In genomic region chr11:1530686-1531256, GRCh38 we compare ENCODE assay signal across 1 cellular context.
TF ChIP-seq lines count a peak whose summit lies in the region.

No MANE protein-coding gene starts in this region.

TF ChIP-seq in HepG2, 621 proteins besides CTCF, POLR2A, EP300 and RAD21 (continued from another document):
- no peak for TF ChIP-seq ZBTB49 (CRISPR knock-in tag; IDR thresholded peaks at IDR 0.05; ENCODE audit: borderline replicate concordance)
